Comparison of ENCODE assay signal across 1 cellular context in genomic region chr13:20159646-20160345, GRCh38.
TF ChIP-seq lines count a peak whose summit lies in the region.

No MANE protein-coding gene starts in this region.

TF ChIP-seq in GM23338, 12 proteins besides CTCF, POLR2A, EP300 and RAD21 (continued from another document):
- TF ChIP-seq ZNF462 (CRISPR knock-in tag; IDR thresholded peaks at IDR 0.05) (no peak), STAT1 (IDR thresholded peaks at IDR 0.05; ENCODE audit: unreplicated experiment) (no peak), ZNF114 (CRISPR knock-in tag; IDR thresholded peaks at IDR 0.05) (no peak), NANOG (IDR thresholded peaks at IDR 0.05; ENCODE audit: borderline replicate concordance) (no peak)
